ENCODE assay signal across 28 cellular contexts in genomic region chr9:27818348-27818747, GRCh38.
"Had no signal": no experiment of that assay in that cellular context is flagged by ENCODE, and none has a peak within 500 bp of the region (broad histone marks: within the 10 kb centered on the region; RNA-seq: fewer than 3 reads in every experiment).

No MANE protein-coding gene starts in this region.

- DNase-seq: activated CD4-positive, alpha-beta T cell treated with anti-CD3 and anti-CD28 coated beads, Interleukin-2, amount 10 ng/mL, durations not matched to agents 24 days and 14 days; activated CD4-positive, alpha-beta T cell treated with anti-CD3 and anti-CD28 coated beads, Interleukin-2, amount 50 U/mL, for 4 hours; activated CD8-positive, alpha-beta T cell treated with anti-CD3 and anti-CD28 coated beads for 36 hours; activated gamma-delta T cell; activated naive CD4-positive, alpha-beta T cell treated with Interleukin-2 at 50 U/mL for 16 hours; activated naive CD8-positive, alpha-beta T cell treated with anti-CD3 and anti-CD28 coated beads, Interleukin-2, amount 10 ng/mL, durations not matched to agents 7 days and 5 days; activated T-cell treated with anti-CD3 and anti-CD28 coated beads, Interleukin-2, amount 50 U/mL, for 24 hours; colonic mucosa; Kasumi-1; KG1; MG63; NCI-H1048; NCI-H1105 treated with DMSO at 0.1 percent for 48 hours; NCI-H1436; NCI-H2171 treated with DMSO at 0.1 percent for 48 hours; NCI-H2227 treated with DMSO at 0.1 percent for 48 hours; NCI-H446 treated with DMSO at 0.1 percent for 48 hours; NCI-H524; SHP77; SJCRH30 had no signal

- H3K4me1 ChIP-seq: ascending aorta, colonic mucosa, SJCRH30 had no signal

- ATAC-seq: activated CD8-positive, alpha-beta T cell treated with anti-CD3 and anti-CD28 coated beads for 36 hours; Panc1 had no signal

- H3K4me3 Mint-ChIP-seq: activated CD4-positive, alpha-beta T cell treated with anti-CD3 and anti-CD28 coated beads, Interleukin-2, amount 10 ng/mL, durations not matched to agents 24 days and 14 days; activated CD8-positive, alpha-beta T cell treated with anti-CD3 and anti-CD28 coated beads for 36 hours; activated naive CD4-positive, alpha-beta T cell treated with anti-CD3 and anti-CD28 coated beads, Interleukin-2, amount 50 U/mL, for 24 hours; activated naive CD8-positive, alpha-beta T cell treated with anti-CD3 and anti-CD28 coated beads, Interleukin-2, amount 10 ng/mL, durations not matched to agents 7 days and 5 days; activated T-cell treated with anti-CD3 and anti-CD28 coated beads, Interleukin-2, amount 50 U/mL, for 24 hours; central memory CD8-positive, alpha-beta T cell; T-helper 1 cell treated with Interleukin-12 subunit alpha and Interleukin-12 subunit beta and Interleukin-4 antibody, amounts not matched to agents 30 μg/mL and 1 μg/mL, for 36 hours; T-helper 2 cell treated with Interferon-gamma antibody and Interleukin-4, amounts not matched to agents 5 μg/mL and 100 μg/mL, for 36 hours had no signal

- H3K27ac ChIP-seq: ascending aorta, cardiac muscle cell, colonic mucosa, SJCRH30 had no signal

- H3K36me3 Mint-ChIP-seq: activated naive CD4-positive, alpha-beta T cell treated with anti-CD3 and anti-CD28 coated beads, Interleukin-2, amount 50 U/mL, for 24 hours; activated naive CD8-positive, alpha-beta T cell treated with anti-CD3 and anti-CD28 coated beads, Interleukin-2, amount 10 ng/mL, durations not matched to agents 7 days and 5 days had no signal

- H3K4me1 Mint-ChIP-seq: activated CD4-positive, alpha-beta T cell treated with anti-CD3 and anti-CD28 coated beads, Interleukin-2, amount 10 ng/mL, durations not matched to agents 24 days and 14 days; activated naive CD4-positive, alpha-beta T cell treated with anti-CD3 and anti-CD28 coated beads, Interleukin-2, amount 50 U/mL, for 24 hours; activated naive CD8-positive, alpha-beta T cell treated with anti-CD3 and anti-CD28 coated beads, Interleukin-2, amount 10 ng/mL, durations not matched to agents 7 days and 5 days; central memory CD8-positive, alpha-beta T cell had no signal

- H3K36me3 ChIP-seq: ascending aorta, cardiac muscle cell, colonic mucosa, MG63, SJCRH30 had no signal

- H3K27me3 ChIP-seq: ascending aorta, cardiac muscle cell, colonic mucosa, MG63, SJCRH30 had no signal

- H3K4me3 ChIP-seq: ascending aorta, cardiac muscle cell, colonic mucosa, MG63, SJCRH30 had no signal

- H3K9me3 Mint-ChIP-seq: activated CD4-positive, alpha-beta T cell treated with anti-CD3 and anti-CD28 coated beads, Interleukin-2, amount 10 ng/mL, durations not matched to agents 24 days and 14 days; activated CD8-positive, alpha-beta T cell treated with anti-CD3 and anti-CD28 coated beads for 36 hours; activated naive CD4-positive, alpha-beta T cell treated with anti-CD3 and anti-CD28 coated beads, Interleukin-2, amount 50 U/mL, for 24 hours; activated naive CD8-positive, alpha-beta T cell treated with anti-CD3 and anti-CD28 coated beads, Interleukin-2, amount 10 ng/mL, durations not matched to agents 7 days and 5 days; activated T-cell treated with anti-CD3 and anti-CD28 coated beads, Interleukin-2, amount 50 U/mL, for 24 hours; activated T-helper 2 cell treated with anti-CD3 and anti-CD28 coated beads, Interferon-gamma antibody, Interleukin-2, Interleukin-4, amounts not matched to agents 10 μg/mL and 5 μg/mL and 100 μg/mL, durations not matched to agents 14 hours and 24 hours and 36 hours; T-helper 1 cell treated with Interleukin-12 subunit alpha and Interleukin-12 subunit beta and Interleukin-4 antibody, amounts not matched to agents 30 μg/mL and 1 μg/mL, for 36 hours; T-helper 2 cell treated with Interferon-gamma antibody and Interleukin-4, amounts not matched to agents 5 μg/mL and 100 μg/mL, for 36 hours had no signal

- H3K27ac Mint-ChIP-seq: activated CD4-positive, alpha-beta T cell treated with anti-CD3 and anti-CD28 coated beads, Interleukin-2, amount 10 ng/mL, durations not matched to agents 24 days and 14 days; activated CD8-positive, alpha-beta T cell treated with anti-CD3 and anti-CD28 coated beads for 36 hours; activated naive CD4-positive, alpha-beta T cell treated with anti-CD3 and anti-CD28 coated beads, Interleukin-2, amount 50 U/mL, for 24 hours; activated naive CD8-positive, alpha-beta T cell treated with anti-CD3 and anti-CD28 coated beads, Interleukin-2, amount 10 ng/mL, durations not matched to agents 7 days and 5 days; activated T-cell treated with anti-CD3 and anti-CD28 coated beads, Interleukin-2, amount 50 U/mL, for 24 hours; activated T-helper 2 cell treated with anti-CD3 and anti-CD28 coated beads, Interferon-gamma antibody, Interleukin-2, Interleukin-4, amounts not matched to agents 10 μg/mL and 5 μg/mL and 100 μg/mL, durations not matched to agents 14 hours and 24 hours and 36 hours; T-helper 1 cell treated with Interleukin-12 subunit alpha and Interleukin-12 subunit beta and Interleukin-4 antibody, amounts not matched to agents 30 μg/mL and 1 μg/mL, for 36 hours; T-helper 2 cell treated with Interferon-gamma antibody and Interleukin-4, amounts not matched to agents 5 μg/mL and 100 μg/mL, for 36 hours had no signal

- H3K27me3 Mint-ChIP-seq: activated naive CD4-positive, alpha-beta T cell treated with anti-CD3 and anti-CD28 coated beads, Interleukin-2, amount 50 U/mL, for 24 hours; activated naive CD8-positive, alpha-beta T cell treated with anti-CD3 and anti-CD28 coated beads, Interleukin-2, amount 10 ng/mL, durations not matched to agents 7 days and 5 days; activated T-cell treated with anti-CD3 and anti-CD28 coated beads, Interleukin-2, amount 50 U/mL, for 24 hours; central memory CD8-positive, alpha-beta T cell had no signal
